In genomic region chr6:36546958-36547645, GRCh38 we compare ENCODE assay signal across 1 cellular context.
TF ChIP-seq lines count a peak whose summit lies in the region.

TSS of gene STK38 (minus strand) at chr6:36547479. CDS start at chr6:36540202, 7,277 bp downstream.

TF ChIP-seq in HepG2, 621 proteins besides CTCF, POLR2A, EP300 and RAD21 (continued from another document and continues in another):
- TF ChIP-seq, protein P1, sequence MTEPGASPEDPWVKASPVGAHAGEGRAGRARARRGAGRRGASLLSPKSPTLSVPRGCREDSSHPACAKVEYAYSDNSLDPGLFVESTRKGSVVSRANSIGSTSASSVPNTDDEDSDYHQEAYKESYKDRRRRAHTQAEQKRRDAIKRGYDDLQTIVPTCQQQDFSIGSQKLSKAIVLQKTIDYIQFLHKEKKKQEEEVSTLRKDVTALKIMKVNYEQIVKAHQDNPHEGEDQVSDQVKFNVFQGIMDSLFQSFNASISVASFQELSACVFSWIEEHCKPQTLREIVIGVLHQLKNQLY (CRISPR knock-in tag; IDR thresholded peaks at IDR 0.05) = 0 out of 2 replicates have a peak, but pooled peaks have one; percentile 49
- peak; percentile 82; the same call in 1 of the 2 replicates for TF ChIP-seq ATAD3A (CRISPR knock-in tag; IDR thresholded peaks at IDR 0.05)
- peak; percentile 83; the same call in 1 of the 2 replicates for TF ChIP-seq NFAT5 (CRISPR knock-in tag; IDR thresholded peaks at IDR 0.05)
- TF ChIP-seq FLYWCH1 (CRISPR knock-in tag; IDR thresholded peaks at IDR 0.05) = no peak
- peak; percentile 42; the same call in 1 of the 2 replicates for TF ChIP-seq BCL6 (CRISPR knock-in tag; IDR thresholded peaks at IDR 0.05)
- no peak for TF ChIP-seq ARNT (IDR thresholded peaks at IDR 0.05)
- no peak for TF ChIP-seq KDM6A (CRISPR knock-in tag; IDR thresholded peaks at IDR 0.05; ENCODE audit: low read depth)
- TF ChIP-seq ZNF83 (CRISPR knock-in tag; IDR thresholded peaks at IDR 0.05; ENCODE audit: borderline replicate concordance) = no peak
- no peak for TF ChIP-seq NCOA1 (CRISPR knock-in tag; IDR thresholded peaks at IDR 0.05)
- TF ChIP-seq AHR (CRISPR knock-in tag; IDR thresholded peaks at IDR 0.05) = no peak; the same call in 1 of the 2 replicates
- no peak for TF ChIP-seq NBN (conservative IDR thresholded peaks at IDR 0.05)
- TF ChIP-seq MLLT10 (CRISPR knock-in tag; IDR thresholded peaks at IDR 0.05) = no peak
- TF ChIP-seq, protein P2, sequence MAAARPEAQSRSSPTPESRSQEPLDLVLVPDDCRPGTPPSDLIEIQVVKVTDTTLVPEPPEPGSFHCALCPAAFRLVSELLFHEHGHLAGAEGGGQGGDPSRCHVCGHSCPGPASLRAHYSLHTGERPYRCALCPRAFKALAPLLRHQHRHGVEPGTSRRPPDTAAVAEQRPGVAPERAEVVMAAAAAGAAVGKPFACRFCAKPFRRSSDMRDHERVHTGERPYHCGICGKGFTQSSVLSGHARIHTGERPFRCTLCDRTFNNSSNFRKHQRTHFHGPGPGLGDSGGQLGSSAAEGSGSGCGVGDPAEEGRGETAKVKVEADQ (CRISPR knock-in tag; IDR thresholded peaks at IDR 0.05; ENCODE audit: borderline replicate concordance) = peak; percentile 92; the same call in 1 of the 2 replicates
- no peak; the same call in 1 of the 2 replicates for TF ChIP-seq ZNF484 (CRISPR knock-in tag; IDR thresholded peaks at IDR 0.05; ENCODE audit: borderline replicate concordance, low read depth)
- TF ChIP-seq TFDP2 (CRISPR knock-in tag; IDR thresholded peaks at IDR 0.05) = peak; percentile 68
- TF ChIP-seq IRX3 (CRISPR knock-in tag; IDR thresholded peaks at IDR 0.05; ENCODE audit: borderline replicate concordance, low read depth) = 0 out of 2 replicates have a peak, but pooled peaks have one; percentile 68
- TF ChIP-seq FOSL1 (CRISPR knock-in tag; IDR thresholded peaks at IDR 0.05; ENCODE audit: borderline replicate concordance) = no peak
- TF ChIP-seq KLF13 (CRISPR knock-in tag; IDR thresholded peaks at IDR 0.05) = 0 out of 2 replicates have a peak, but pooled peaks have one; percentile 67
- peak; percentile 53; the same call in 1 of the 2 replicates for TF ChIP-seq DMAP1 (CRISPR knock-in tag; IDR thresholded peaks at IDR 0.05)
- TF ChIP-seq NFKB2 (CRISPR knock-in tag; IDR thresholded peaks at IDR 0.05; ENCODE audit: borderline replicate concordance) = peak; percentile 94; the same call in 1 of the 2 replicates
- TF ChIP-seq ZFP82 (CRISPR knock-in tag; IDR thresholded peaks at IDR 0.05; ENCODE audit: borderline replicate concordance) = no peak; the same call in 1 of the 2 replicates
- TF ChIP-seq, protein P3, sequence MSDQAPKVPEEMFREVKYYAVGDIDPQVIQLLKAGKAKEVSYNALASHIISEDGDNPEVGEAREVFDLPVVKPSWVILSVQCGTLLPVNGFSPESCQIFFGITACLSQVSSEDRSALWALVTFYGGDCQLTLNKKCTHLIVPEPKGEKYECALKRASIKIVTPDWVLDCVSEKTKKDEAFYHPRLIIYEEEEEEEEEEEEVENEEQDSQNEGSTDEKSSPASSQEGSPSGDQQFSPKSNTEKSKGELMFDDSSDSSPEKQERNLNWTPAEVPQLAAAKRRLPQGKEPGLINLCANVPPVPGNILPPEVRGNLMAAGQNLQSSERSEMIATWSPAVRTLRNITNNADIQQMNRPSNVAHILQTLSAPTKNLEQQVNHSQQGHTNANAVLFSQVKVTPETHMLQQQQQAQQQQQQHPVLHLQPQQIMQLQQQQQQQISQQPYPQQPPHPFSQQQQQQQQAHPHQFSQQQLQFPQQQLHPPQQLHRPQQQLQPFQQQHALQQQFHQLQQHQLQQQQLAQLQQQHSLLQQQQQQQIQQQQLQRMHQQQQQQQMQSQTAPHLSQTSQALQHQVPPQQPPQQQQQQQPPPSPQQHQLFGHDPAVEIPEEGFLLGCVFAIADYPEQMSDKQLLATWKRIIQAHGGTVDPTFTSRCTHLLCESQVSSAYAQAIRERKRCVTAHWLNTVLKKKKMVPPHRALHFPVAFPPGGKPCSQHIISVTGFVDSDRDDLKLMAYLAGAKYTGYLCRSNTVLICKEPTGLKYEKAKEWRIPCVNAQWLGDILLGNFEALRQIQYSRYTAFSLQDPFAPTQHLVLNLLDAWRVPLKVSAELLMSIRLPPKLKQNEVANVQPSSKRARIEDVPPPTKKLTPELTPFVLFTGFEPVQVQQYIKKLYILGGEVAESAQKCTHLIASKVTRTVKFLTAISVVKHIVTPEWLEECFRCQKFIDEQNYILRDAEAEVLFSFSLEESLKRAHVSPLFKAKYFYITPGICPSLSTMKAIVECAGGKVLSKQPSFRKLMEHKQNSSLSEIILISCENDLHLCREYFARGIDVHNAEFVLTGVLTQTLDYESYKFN (CRISPR knock-in tag; conservative IDR thresholded peaks at IDR 0.05) = peak; percentile 36; the same call in 1 of the 2 replicates
- TF ChIP-seq DNMT3B (CRISPR knock-in tag; conservative IDR thresholded peaks at IDR 0.05) = 0 out of 2 replicates have a peak, but pooled peaks have one; percentile 83
- TF ChIP-seq ATF6 (CRISPR knock-in tag; conservative IDR thresholded peaks at IDR 0.05) = no peak; the same call in 1 of the 2 replicates
- no peak for TF ChIP-seq ZSCAN25 (CRISPR knock-in tag; IDR thresholded peaks at IDR 0.05)
- 0 out of 2 replicates have a peak, but pooled peaks have one; percentile 46 for TF ChIP-seq MEF2D (CRISPR knock-in tag; IDR thresholded peaks at IDR 0.05)
- TF ChIP-seq CAMTA2 (CRISPR knock-in tag; IDR thresholded peaks at IDR 0.05; ENCODE audit: borderline replicate concordance) = peak; percentile 91; the same call in 1 of the 2 replicates
- 0 out of 2 replicates have a peak, but pooled peaks have one; percentile 47 for TF ChIP-seq MXD4 (CRISPR knock-in tag; IDR thresholded peaks at IDR 0.05)
- TF ChIP-seq TAF1 (CRISPR knock-in tag; IDR thresholded peaks at IDR 0.05) = peak; percentile 86
- TF ChIP-seq MXI1 (IDR thresholded peaks at IDR 0.05; ENCODE audit: borderline replicate concordance, low read depth, low read length) = no peak; the same call in 2 of the 3 replicates
- no peak for TF ChIP-seq PTBP1 (IDR thresholded peaks at IDR 0.05; ENCODE audit: low read depth, low read length, poor library complexity, severe bottlenecking)
- peak; percentile 78; the same call in 1 of the 2 replicates for TF ChIP-seq ZNF512B (CRISPR knock-in tag; IDR thresholded peaks at IDR 0.05; ENCODE audit: borderline replicate concordance)
- no peak for TF ChIP-seq NR2F1 (CRISPR knock-in tag; IDR thresholded peaks at IDR 0.05)
- TF ChIP-seq, protein P4, sequence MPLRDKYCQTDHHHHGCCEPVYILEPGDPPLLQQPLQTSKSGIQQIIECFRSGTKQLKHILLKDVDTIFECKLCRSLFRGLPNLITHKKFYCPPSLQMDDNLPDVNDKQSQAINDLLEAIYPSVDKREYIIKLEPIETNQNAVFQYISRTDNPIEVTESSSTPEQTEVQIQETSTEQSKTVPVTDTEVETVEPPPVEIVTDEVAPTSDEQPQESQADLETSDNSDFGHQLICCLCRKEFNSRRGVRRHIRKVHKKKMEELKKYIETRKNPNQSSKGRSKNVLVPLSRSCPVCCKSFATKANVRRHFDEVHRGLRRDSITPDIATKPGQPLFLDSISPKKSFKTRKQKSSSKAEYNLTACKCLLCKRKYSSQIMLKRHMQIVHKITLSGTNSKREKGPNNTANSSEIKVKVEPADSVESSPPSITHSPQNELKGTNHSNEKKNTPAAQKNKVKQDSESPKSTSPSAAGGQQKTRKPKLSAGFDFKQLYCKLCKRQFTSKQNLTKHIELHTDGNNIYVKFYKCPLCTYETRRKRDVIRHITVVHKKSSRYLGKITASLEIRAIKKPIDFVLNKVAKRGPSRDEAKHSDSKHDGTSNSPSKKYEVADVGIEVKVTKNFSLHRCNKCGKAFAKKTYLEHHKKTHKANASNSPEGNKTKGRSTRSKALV (CRISPR knock-in tag; IDR thresholded peaks at IDR 0.05) = peak; percentile 82
- TF ChIP-seq ETV6 (CRISPR knock-in tag; conservative IDR thresholded peaks at IDR 0.05) = peak; percentile 91
- TF ChIP-seq SOX13 (IDR thresholded peaks at IDR 0.05) = peak; percentile 19; the same call in 1 of the 2 replicates
- TF ChIP-seq SOX13 (CRISPR knock-in tag; conservative IDR thresholded peaks at IDR 0.05 in 1 of 2, IDR thresholded peaks at IDR 0.05 in 1 of 2) = peak in 1 of 2 experiments; percentile 71; a peak in 1 of 4 replicates
- TF ChIP-seq, protein P5, sequence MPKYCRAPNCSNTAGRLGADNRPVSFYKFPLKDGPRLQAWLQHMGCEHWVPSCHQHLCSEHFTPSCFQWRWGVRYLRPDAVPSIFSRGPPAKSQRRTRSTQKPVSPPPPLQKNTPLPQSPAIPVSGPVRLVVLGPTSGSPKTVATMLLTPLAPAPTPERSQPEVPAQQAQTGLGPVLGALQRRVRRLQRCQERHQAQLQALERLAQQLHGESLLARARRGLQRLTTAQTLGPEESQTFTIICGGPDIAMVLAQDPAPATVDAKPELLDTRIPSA (CRISPR knock-in tag; IDR thresholded peaks at IDR 0.05; ENCODE audit: borderline replicate concordance) = no peak
- TF ChIP-seq ZNF839 (CRISPR knock-in tag; IDR thresholded peaks at IDR 0.05; ENCODE audit: borderline replicate concordance) = no peak
- TF ChIP-seq ZNF768 (CRISPR knock-in tag; IDR thresholded peaks at IDR 0.05) = peak; percentile 80; the same call in 1 of the 2 replicates
- no peak for TF ChIP-seq NCOR1 (IDR thresholded peaks at IDR 0.05; ENCODE audit: borderline replicate concordance, low read length)
- peak; percentile 61; the same call in 1 of the 2 replicates for TF ChIP-seq EEA1 (CRISPR knock-in tag; IDR thresholded peaks at IDR 0.05; ENCODE audit: borderline replicate concordance)
